In the genomic region with DNA sequence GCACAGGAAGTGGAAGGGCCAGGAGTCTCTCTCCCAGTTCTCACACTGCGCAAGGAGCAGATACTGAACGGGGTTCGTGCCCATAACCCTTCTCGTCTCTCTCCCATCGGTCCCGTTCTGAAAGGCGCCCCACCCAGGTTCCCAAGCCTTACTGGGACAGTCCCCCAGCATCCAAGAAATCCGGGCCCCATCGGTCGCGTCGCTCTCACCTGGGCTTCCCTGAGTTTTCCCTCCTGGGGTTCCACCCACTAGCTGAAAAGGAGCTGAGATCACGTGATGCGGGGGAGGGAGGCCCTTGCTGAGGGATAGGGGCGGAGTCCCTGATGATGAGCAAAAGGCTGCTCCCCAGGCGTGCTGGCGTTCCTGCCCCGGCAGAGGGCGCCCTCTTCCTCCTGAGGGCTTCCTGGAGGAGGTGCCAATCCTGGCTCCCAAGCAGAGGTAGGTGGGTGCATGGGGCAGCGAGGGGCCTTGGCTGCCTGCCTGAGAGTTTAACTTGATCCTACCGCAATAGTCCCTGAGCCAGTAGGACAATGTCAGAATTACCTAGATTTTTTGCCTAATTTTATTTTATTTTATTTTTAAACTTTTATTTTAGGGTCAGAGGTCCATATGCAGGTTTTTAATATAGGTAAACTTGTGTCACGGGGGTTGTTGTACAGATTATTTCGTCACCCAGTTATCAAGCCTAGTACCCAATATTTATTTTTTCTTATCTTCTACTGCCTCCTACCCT, we compare ENCODE assay signal across 8 cellular contexts. TPM values are rescaled to one million over a fixed set of nuclear protein-coding genes. Genes with fewer than 3 reads are reported as not detected.
A peak's percentile ranks its signal among the peaks of the same experiment; 100 is the strongest.
DNase-seq lines count a peak whose midpoint lies in the region; ATAC-seq and TF ChIP-seq lines count a peak whose summit lies in the region.

A gene (minus strand): TSS at position 271 of the 733 bp plus-strand sequence. CDS start 689 bp downstream, outside the sequence.

- no peak within 1 kb of the TSS for H3K27ac ChIP-seq in 22Rv1
- no peak within 1 kb of the TSS for H3K27ac ChIP-seq in mesendoderm (ENCODE audit: low read depth, low read length)

- no peak within 1 kb of the TSS for H2BK5ac ChIP-seq in mesendoderm (ENCODE audit: low read length)

- H3K56ac ChIP-seq in mesendoderm (ENCODE audit: low read length) = peak within 1 kb of the TSS; percentile 89

- H3K79me1 ChIP-seq in mesendoderm (ENCODE audit: low read length) = no peaks in the 10 kb centered on the region

- H3K4me1 Mint-ChIP-seq in activated CD8-positive, alpha-beta T cell treated with anti-CD3 and anti-CD28 coated beads for 36 hours (ENCODE audit: low read depth) = peaks cover 13% of the 10 kb centered on the region
- H3K4me1 Mint-ChIP-seq in effector memory CD8-positive, alpha-beta T cell (ENCODE audit: low read depth in 2 of 2) = peaks cover 6 to 11% of the 10 kb centered on the region in 2 donors

- ATAC-seq in activated CD8-positive, alpha-beta T cell treated with anti-CD3 and anti-CD28 coated beads for 36 hours = peak; percentile 93
- ATAC-seq in effector memory CD8-positive, alpha-beta T cell (replicated peaks) = peak; percentile 96

- H2BK120ac ChIP-seq in mesendoderm (ENCODE audit: low read depth, low read length) = no peak within 1 kb of the TSS

- no peaks in the 10 kb centered on the region for H3K36me3 ChIP-seq in mesendoderm (ENCODE audit: control insufficient read depth, insufficient read depth, low read length)

- no peak within 1 kb of the TSS for H3K23ac ChIP-seq in mesendoderm (ENCODE audit: low read length)

- H2AK5ac ChIP-seq in mesendoderm (ENCODE audit: low read length) = peak within 1 kb of the TSS; percentile 76

- H3K4ac ChIP-seq in mesendoderm (ENCODE audit: low read depth, low read length) = no peak within 1 kb of the TSS

- H3K36me3 Mint-ChIP-seq in activated CD8-positive, alpha-beta T cell treated with anti-CD3 and anti-CD28 coated beads for 36 hours (ENCODE audit: low read depth) = no peaks in the 10 kb centered on the region
- peaks cover 8% of the 10 kb centered on the region for H3K36me3 Mint-ChIP-seq in effector memory CD8-positive, alpha-beta T cell (ENCODE audit: insufficient read depth)

- CTCF ChIA-PET in activated CD8-positive, alpha-beta T cell treated with anti-CD3 and anti-CD28 coated beads for 36 hours (lab: Charles Lee) = interaction anchor here (0.6 to 9.6 kb wide), 18 partner anchors 9 to 247 kb away, joined by 3 to 88 read pairs (median 4); no protein-coding TSS in a partner anchor

- peak within 1 kb of the TSS; percentile 25 for H3K4me3 ChIP-seq in mesendoderm (ENCODE audit: low read length)

- POLR2A ChIA-PET in activated CD8-positive, alpha-beta T cell treated with anti-CD3 and anti-CD28 coated beads for 36 hours (lab: Charles Lee) = interaction anchor here (0.6 to 1.3 kb wide), 9 partner anchors 11 to 571 kb away, joined by 3 to 4 read pairs (median 3); a partner anchor contains a TSS

- DNase-seq in GM13976 (ENCODE audit: low spot score) = peak; percentile 86
- peak; percentile 92 for DNase-seq in NCI-H82 (lab: John Stamatoyannopoulos, UW)
- DNase-seq in activated CD8-positive, alpha-beta T cell treated with anti-CD3 and anti-CD28 coated beads for 36 hours = peak; percentile 89
- peak; percentile 74 to 76 (median 74) for DNase-seq in effector memory CD8-positive, alpha-beta T cell
- peak; percentile 96 for DNase-seq in mesendoderm
- DNase-seq in stimulated activated CD8-positive, alpha-beta memory T cell treated with anti-CD3 and anti-CD28 coated beads, Interleukin-4, amount 100 ng/mL, for 24 hours (ENCODE audit: low read depth) = peak; percentile 84
- no peak for DNase-seq in Ammon's horn (ENCODE audit: low spot score)

- H3K4me1 ChIP-seq in mesendoderm (ENCODE audit: control insufficient read depth, low read depth, low read length) = no peaks in the 10 kb centered on the region

- H3K27me3 Mint-ChIP-seq in activated CD8-positive, alpha-beta T cell treated with anti-CD3 and anti-CD28 coated beads for 36 hours = no peaks in the 10 kb centered on the region
- H3K27me3 Mint-ChIP-seq in effector memory CD8-positive, alpha-beta T cell = no peaks in the 10 kb centered on the region

- no peak within 1 kb of the TSS for H4K5ac ChIP-seq in mesendoderm (ENCODE audit: low read length)

- no peaks in the 10 kb centered on the region for H3K27me3 ChIP-seq in mesendoderm (ENCODE audit: insufficient read depth, low read length, poor library complexity)

- H3K4me3 Mint-ChIP-seq in activated CD8-positive, alpha-beta T cell treated with anti-CD3 and anti-CD28 coated beads for 36 hours = no peak within 1 kb of the TSS
- H3K4me3 Mint-ChIP-seq in effector memory CD8-positive, alpha-beta T cell = peak within 1 kb of the TSS; percentile 33 to 34

- no CpG with 5 or more reads among the region's 23 CpGs for WGBS in mesendoderm (ENCODE audit: extremely low coverage, insufficient coverage, low lambda C conversion rate)

- in situ Hi-C loops in GM13976 (cut with MboI; ENCODE audit: low sequenced_read_pairs, unreplicated experiment) = no loop called here

- H2BK15ac ChIP-seq in mesendoderm (replicated peaks; ENCODE audit: low read depth) = no peak within 1 kb of the TSS

- intact Hi-C loops in activated CD8-positive, alpha-beta T cell treated with anti-CD3 and anti-CD28 coated beads for 36 hours (cut with micrococcal nuclease) = no loop called here

- H3K79me2 ChIP-seq in mesendoderm (ENCODE audit: control insufficient read depth, insufficient read depth, low read length) = no peaks in the 10 kb centered on the region

- peak within 1 kb of the TSS; percentile 76 for H3K9ac ChIP-seq in mesendoderm (ENCODE audit: low read length)

- no peaks in the 10 kb centered on the region for H3K9me3 Mint-ChIP-seq in activated CD8-positive, alpha-beta T cell treated with anti-CD3 and anti-CD28 coated beads for 36 hours
- no peaks in the 10 kb centered on the region for H3K9me3 Mint-ChIP-seq in effector memory CD8-positive, alpha-beta T cell

- H3K4me2 ChIP-seq in mesendoderm (ENCODE audit: low read length) = peak within 1 kb of the TSS; percentile 46

- no peak within 1 kb of the TSS for H4K8ac ChIP-seq in mesendoderm (ENCODE audit: low read depth, low read length)

- H3K27ac Mint-ChIP-seq in activated CD8-positive, alpha-beta T cell treated with anti-CD3 and anti-CD28 coated beads for 36 hours = no peak within 1 kb of the TSS
- peak within 1 kb of the TSS; percentile 75 to 80 for H3K27ac Mint-ChIP-seq in effector memory CD8-positive, alpha-beta T cell

- TF ChIP-seq CTCF in 22Rv1 (IDR thresholded peaks at IDR 0.05) (peak; percentile 94), GM13976 (IDR thresholded peaks at IDR 0.05; ENCODE audit: borderline replicate concordance, control extremely low read depth, extremely low read depth, insufficient read depth, missing control alignments) (peak; percentile 70)
- peak; percentile 96 for TF ChIP-seq CTCF in activated CD8-positive, alpha-beta T cell treated with anti-CD3 and anti-CD28 coated beads for 36 hours (IDR thresholded peaks at IDR 0.05)

- no peak within 1 kb of the TSS for H3K18ac ChIP-seq in mesendoderm (ENCODE audit: low read length)

RNA-seq across cellular contexts. Expression of the gene that starts here (rescaled TPM):
- total RNA-seq in activated CD8-positive, alpha-beta T cell treated with anti-CD3 and anti-CD28 coated beads for 36 hours = not detected
- 0.37 TPM for polyA plus RNA-seq in mesendoderm (2013, experiment 1 of 2)
- 0.35 TPM for polyA plus RNA-seq in mesendoderm (2013, experiment 2 of 2)

Comparison
In these comparisons a context has a peak if more than half of its experiments do, and no peak if none do; other contexts are left out.
1. Peak in DNase-seq and ATAC-seq in activated CD8-positive, alpha-beta T cell treated with anti-CD3 and anti-CD28 coated beads for 36 hours; RNA of the gene not detected or under 1 TPM.